ENCODE assay signal across 16 cellular contexts in the genomic region with DNA sequence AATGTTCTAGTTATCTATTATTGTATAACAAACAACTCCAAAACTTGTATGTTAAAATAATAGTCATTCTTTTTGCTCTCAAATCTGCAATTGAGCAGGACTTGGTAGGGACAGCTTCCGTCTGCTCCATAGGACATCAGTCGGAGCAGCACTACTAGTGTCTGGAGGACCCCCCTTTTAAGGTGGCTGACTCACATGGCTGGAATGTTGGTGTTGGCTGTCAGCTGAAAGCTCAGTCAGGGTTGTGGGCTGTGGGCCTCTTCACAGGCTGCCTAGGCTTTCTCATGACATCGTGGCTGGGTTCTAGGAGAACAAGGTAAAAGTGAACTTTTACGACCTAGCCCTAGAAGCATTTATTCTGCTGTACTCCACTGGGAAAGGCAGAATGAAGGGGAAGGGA.
A peak's percentile ranks its signal among the peaks of the same experiment; 100 is the strongest.
DNase-seq lines count a peak whose midpoint lies in the region; ATAC-seq, FAIRE-seq and TF ChIP-seq lines count a peak whose summit lies in the region.
"Had no signal": no experiment of that assay in that cellular context is flagged by ENCODE, and none has a peak within 500 bp of the region (broad histone marks: within the 10 kb centered on the region; RNA-seq: fewer than 3 reads in every experiment).

No MANE protein-coding gene starts in this region.

- H3K4me3 ChIP-seq in bronchial epithelial cell (ENCODE audit: low read depth, low read length), result no peak overlapping the region
- H3K4me3 ChIP-seq: lower lobe of right lung, pancreas had no signal

- FAIRE-seq in bronchial epithelial cell (lab: Jason Lieb, UNC), result no peak
- FAIRE-seq: pancreas had no signal

- no peak for ATAC-seq in GM19324 (IDR thresholded peaks at IDR 0.05; ENCODE audit: low FRiP score, unreplicated experiment)
- ATAC-seq: activated CD8-positive, alpha-beta T cell treated with anti-CD3 and anti-CD28 coated beads for 36 hours; stimulated activated effector memory CD8-positive, alpha-beta T cell treated with anti-CD3 and anti-CD28 coated beads, Interleukin-12 subunit alpha, Interleukin-12 subunit beta, amount 100 ng/mL, for 72 hours; T-helper 17 cell had no signal

- DNase-seq in AG20443 (ENCODE audit: low spot score), result peak; percentile 19
- DNase-seq in LHCN-M2 (ENCODE audit: low read depth), result peak; percentile 62
- DNase-seq in bronchial epithelial cell (ENCODE audit: low read depth), result peak; percentile 21
- peak; percentile 70 for DNase-seq in kidney tubule cell (ENCODE audit: low spot score)
- no peak for DNase-seq in SHP77 (lab: John Stamatoyannopoulos, UW)
- no peak for DNase-seq in activated CD8-positive, alpha-beta memory T cell treated with anti-CD3 and anti-CD28 coated beads, Interleukin-2, amount 50 U/mL, for 48 hours
- DNase-seq in SK-N-DZ (ENCODE audit: low spot score), result no peak
- DNase-seq: activated CD8-positive, alpha-beta T cell treated with anti-CD3 and anti-CD28 coated beads for 36 hours; activated naive CD4-positive, alpha-beta T cell; lower lobe of right lung; NCI-H187; pancreas; stimulated activated CD4-positive, alpha-beta T cell treated with anti-CD3 and anti-CD28 coated beads, Interleukin-1b, Interleukin-23, amount 100 ng/mL, for 48 hours; T-helper 17 cell had no signal

- no peaks in the 10 kb centered on the region for H3K36me3 ChIP-seq in bronchial epithelial cell (ENCODE audit: control insufficient read depth, insufficient read depth, low read length)
- H3K36me3 ChIP-seq: lower lobe of right lung, pancreas had no signal

- H3K27me3 ChIP-seq in bronchial epithelial cell (ENCODE audit: control insufficient read depth, insufficient read depth, low read length), result no peaks in the 10 kb centered on the region
- H3K27me3 ChIP-seq: pancreas had no signal

- no peak for TF ChIP-seq CTCF in bronchial epithelial cell (IDR thresholded peaks at IDR 0.05; ENCODE audit: insufficient read depth, low read length, severe bottlenecking)

Comparison
In these comparisons a context has a peak if more than half of its experiments do, and no peak if none do; other contexts are left out.
1. DNase-seq: peak in AG20443 (single experiment), LHCN-M2 (single experiment), bronchial epithelial cell (single experiment) and kidney tubule cell (single experiment); none in SHP77 (0 of 2), activated CD8-positive, alpha-beta memory T cell treated with anti-CD3 and anti-CD28 coated beads, Interleukin-2, amount 50 U/mL, for 48 hours (single experiment) and SK-N-DZ (single experiment).